8 cellular contexts compared by ENCODE assay signal in genomic region chr1:60848583-60849188, GRCh38.
DNase-seq lines count a peak whose midpoint lies in the region; ATAC-seq, FAIRE-seq and TF ChIP-seq lines count a peak whose summit lies in the region.

No MANE protein-coding gene starts in this region.

- no peaks in the 10 kb centered on the region for H3K9me3 ChIP-seq in endothelial cell of umbilical vein (replicated peaks; ENCODE audit: control insufficient read depth, insufficient read depth, low read length)

- intact Hi-C loops in endothelial cell of umbilical vein (cut with micrococcal nuclease), result loop anchor here (1.0 to 2.0 kb wide), 10 partner anchors 115 to 1004 kb away; no protein-coding TSS in a partner anchor

- H3K9me3 Mint-ChIP-seq in stimulated activated naive CD8-positive, alpha-beta T cell treated with anti-CD3 and anti-CD28 coated beads, Interleukin-15, amount 100 ng/mL, for 72 hours, result no peaks in the 10 kb centered on the region
- H3K9me3 Mint-ChIP-seq in activated naive CD4-positive, alpha-beta T cell treated with anti-CD3 and anti-CD28 coated beads, Interleukin-2, amount 50 U/mL, for 72 hours, result peaks cover 0 to 4% of the 10 kb centered on the region in 2 donors

- H3K36me3 ChIP-seq in endothelial cell of umbilical vein (ENCODE audit: control insufficient read depth in 2 of 2, extremely low read depth in 1 of 2, insufficient read depth in 2 of 2, low read length in 2 of 2), result no peaks in the 10 kb centered on the region

- peaks cover 0 to 5% of the 10 kb centered on the region in 2 donors for H3K36me3 Mint-ChIP-seq in activated naive CD4-positive, alpha-beta T cell treated with anti-CD3 and anti-CD28 coated beads, Interleukin-2, amount 50 U/mL, for 72 hours

- H3K4me1 ChIP-seq in endothelial cell of umbilical vein (ENCODE audit: control insufficient read depth, extremely low read depth, insufficient read depth, low read length), result no peaks in the 10 kb centered on the region

- TF ChIP-seq CTCF in endothelial cell of umbilical vein (IDR thresholded peaks at IDR 0.05; ENCODE audit: extremely low read depth in 1 of 2, insufficient read depth in 1 of 2, low read depth in 1 of 2, low read length in 2 of 2), result peak; percentile 35 to 45

- CTCF ChIA-PET in endothelial cell of umbilical vein (lab: Charles Lee), result interaction anchor here (0.6 to 5.3 kb wide), 53 partner anchors 9 to 1005 kb away, joined by 3 to 133 read pairs (median 5); no protein-coding TSS in a partner anchor

- peak; percentile 28 for ATAC-seq in stimulated activated naive CD8-positive, alpha-beta T cell treated with anti-CD3 and anti-CD28 coated beads, Interleukin-15, amount 100 ng/mL, for 72 hours
- ATAC-seq in stimulated activated naive CD8-positive, alpha-beta T cell treated with anti-CD3 and anti-CD28 coated beads, Interleukin-15, Interleukin-2, amounts not matched to agents 100 U/mL and 50 U/mL, for 24 hours, result no peak
- ATAC-seq in activated naive CD4-positive, alpha-beta T cell treated with anti-CD3 and anti-CD28 coated beads, Interleukin-2, amount 50 U/mL, for 72 hours, result no peak

- no peak for FAIRE-seq in endothelial cell of umbilical vein (lab: Jason Lieb, UNC)

- POLR2A ChIA-PET in endothelial cell of umbilical vein (lab: Charles Lee), result interaction anchor here (0.7 kb wide), 1 partner anchor 740 kb away, joined by 5 read pairs; no protein-coding TSS in a partner anchor

- dilution Hi-C loops in endothelial cell of umbilical vein (cut with MboI; ENCODE audit: extremely low pct_ligation_motif_present, low sequenced_read_pairs), result no loop called here

- no peaks in the 10 kb centered on the region for H3K4me1 Mint-ChIP-seq in stimulated activated naive CD8-positive, alpha-beta T cell treated with anti-CD3 and anti-CD28 coated beads, Interleukin-15, amount 100 ng/mL, for 72 hours

- no peaks in the 10 kb centered on the region for H3K79me2 ChIP-seq in endothelial cell of umbilical vein (ENCODE audit: control insufficient read depth, insufficient read depth, low read length)

- H3K4me3 ChIP-seq in endothelial cell of umbilical vein (replicated peaks in 1 of 3; ENCODE audit: insufficient read depth in 1 of 3, low read depth in 1 of 3, low read length in 3 of 3), result no peak overlapping the region

- H3K27me3 Mint-ChIP-seq in stimulated activated naive CD8-positive, alpha-beta T cell treated with anti-CD3 and anti-CD28 coated beads, Interleukin-15, amount 100 ng/mL, for 72 hours, result peaks cover 34% of the 10 kb centered on the region

- H3K4me3 Mint-ChIP-seq in stimulated activated naive CD8-positive, alpha-beta T cell treated with anti-CD3 and anti-CD28 coated beads, Interleukin-15, amount 100 ng/mL, for 72 hours, result no peak overlapping the region

- H4K20me1 ChIP-seq in endothelial cell of umbilical vein (replicated peaks; ENCODE audit: control insufficient read depth, extremely low read depth, insufficient read depth, low read length), result no peaks in the 10 kb centered on the region

- BruUV-seq in endothelial cell of umbilical vein (replicated peaks; lab: Mats Ljungman, UMichigan), result no TSS peak

- H3K9ac ChIP-seq in endothelial cell of umbilical vein (replicated peaks; ENCODE audit: extremely low read depth, insufficient read depth, low read length), result no peak overlapping the region

- no peaks in the 10 kb centered on the region for H3K9me1 ChIP-seq in endothelial cell of umbilical vein (replicated peaks; ENCODE audit: control insufficient read depth, extremely low read depth, insufficient read depth, low read length)

- H3K4me2 ChIP-seq in endothelial cell of umbilical vein (ENCODE audit: insufficient read depth, low read length), result no peak overlapping the region

- peak in 1 of 2 donors; percentile 1 for DNase-seq in stimulated activated naive CD8-positive, alpha-beta T cell treated with anti-CD3 and anti-CD28 coated beads, Interleukin-15, amount 100 ng/mL, for 72 hours
- no peak for DNase-seq in stimulated activated naive CD8-positive, alpha-beta T cell treated with anti-CD3 and anti-CD28 coated beads, Interleukin-15, Interleukin-2, amounts not matched to agents 100 U/mL and 50 U/mL, for 24 hours
- peak; percentile 42 for DNase-seq in NCI-H82 treated with DMSO at 0.1 percent for 48 hours (lab: John Stamatoyannopoulos, UW; ENCODE audit: unreplicated experiment)
- DNase-seq in endothelial cell of umbilical vein (ENCODE audit: low read depth, low spot score), result peak; percentile 79
- DNase-seq in renal cortical epithelial cell (ENCODE audit: low read depth), result peak; percentile 57
- no peak for DNase-seq in activated naive CD4-positive, alpha-beta T cell treated with anti-CD3 and anti-CD28 coated beads, Interleukin-2, amount 50 U/mL, for 72 hours (ENCODE audit: low spot score in 2 of 2)
- no peak for DNase-seq in epidermal melanocyte (ENCODE audit: insufficient read length, low spot score)
- DNase-seq in amygdala (lab: John Stamatoyannopoulos, UW), result no peak

- peak overlapping the region; percentile 28 for H2AFZ ChIP-seq in endothelial cell of umbilical vein (ENCODE audit: low read depth, low read length)

- H3K27ac ChIP-seq in endothelial cell of umbilical vein (ENCODE audit: insufficient read depth, low read depth, low read length), result no peak overlapping the region

- no peak for TF ChIP-seq POLR2A in endothelial cell of umbilical vein (IDR thresholded peaks at IDR 0.05; ENCODE audit: low read depth, low read length)

- no peaks in the 10 kb centered on the region for H3K27me3 ChIP-seq in endothelial cell of umbilical vein (ENCODE audit: control insufficient read depth in 2 of 2, insufficient read depth in 2 of 2, low read length in 2 of 2)

- H3K27ac Mint-ChIP-seq in stimulated activated naive CD8-positive, alpha-beta T cell treated with anti-CD3 and anti-CD28 coated beads, Interleukin-15, amount 100 ng/mL, for 72 hours, result peak overlapping the region in 1 of 2 donors; percentile 11
- no peak overlapping the region for H3K27ac Mint-ChIP-seq in activated naive CD4-positive, alpha-beta T cell treated with anti-CD3 and anti-CD28 coated beads, Interleukin-2, amount 50 U/mL, for 72 hours

TF ChIP-seq in endothelial cell of umbilical vein, 7 proteins besides CTCF, POLR2A, EP300 and RAD21:
- TF ChIP-seq GATA2 (IDR thresholded peaks at IDR 0.05; ENCODE audit: insufficient read depth, insufficient read length, low read depth, low read length) (no peak), FOS (IDR thresholded peaks at IDR 0.05; ENCODE audit: borderline replicate concordance, insufficient read depth, low read length) (no peak), POLR2AphosphoS5 (IDR thresholded peaks at IDR 0.05; ENCODE audit: insufficient read depth, low read depth, low read length) (no peak), EZH2 (IDR thresholded peaks at IDR 0.05; ENCODE audit: borderline replicate concordance, low read depth, low read length, severe bottlenecking) (no peak), MAX (IDR thresholded peaks at IDR 0.05; ENCODE audit: insufficient read depth, insufficient read length) (no peak), JUN (IDR thresholded peaks at IDR 0.05; ENCODE audit: borderline replicate concordance, insufficient read depth, insufficient read length, low read depth) (no peak), MYC (IDR thresholded peaks at IDR 0.05; ENCODE audit: low read depth, low read length) (no peak)

Comparison
In these comparisons a context has a peak if more than half of its experiments do, and no peak if none do; other contexts are left out.
1. DNase-seq: peak in NCI-H82 treated with DMSO at 0.1 percent for 48 hours (single experiment), endothelial cell of umbilical vein (single experiment) and renal cortical epithelial cell (single experiment); none in stimulated activated naive CD8-positive, alpha-beta T cell treated with anti-CD3 and anti-CD28 coated beads, Interleukin-15, Interleukin-2, amounts not matched to agents 100 U/mL and 50 U/mL, for 24 hours (single experiment), activated naive CD4-positive, alpha-beta T cell treated with anti-CD3 and anti-CD28 coated beads, Interleukin-2, amount 50 U/mL, for 72 hours (0 of 2), epidermal melanocyte (single experiment) and amygdala (0 of 56).